ENCODE assay signal across 8 cellular contexts in the genomic region with DNA sequence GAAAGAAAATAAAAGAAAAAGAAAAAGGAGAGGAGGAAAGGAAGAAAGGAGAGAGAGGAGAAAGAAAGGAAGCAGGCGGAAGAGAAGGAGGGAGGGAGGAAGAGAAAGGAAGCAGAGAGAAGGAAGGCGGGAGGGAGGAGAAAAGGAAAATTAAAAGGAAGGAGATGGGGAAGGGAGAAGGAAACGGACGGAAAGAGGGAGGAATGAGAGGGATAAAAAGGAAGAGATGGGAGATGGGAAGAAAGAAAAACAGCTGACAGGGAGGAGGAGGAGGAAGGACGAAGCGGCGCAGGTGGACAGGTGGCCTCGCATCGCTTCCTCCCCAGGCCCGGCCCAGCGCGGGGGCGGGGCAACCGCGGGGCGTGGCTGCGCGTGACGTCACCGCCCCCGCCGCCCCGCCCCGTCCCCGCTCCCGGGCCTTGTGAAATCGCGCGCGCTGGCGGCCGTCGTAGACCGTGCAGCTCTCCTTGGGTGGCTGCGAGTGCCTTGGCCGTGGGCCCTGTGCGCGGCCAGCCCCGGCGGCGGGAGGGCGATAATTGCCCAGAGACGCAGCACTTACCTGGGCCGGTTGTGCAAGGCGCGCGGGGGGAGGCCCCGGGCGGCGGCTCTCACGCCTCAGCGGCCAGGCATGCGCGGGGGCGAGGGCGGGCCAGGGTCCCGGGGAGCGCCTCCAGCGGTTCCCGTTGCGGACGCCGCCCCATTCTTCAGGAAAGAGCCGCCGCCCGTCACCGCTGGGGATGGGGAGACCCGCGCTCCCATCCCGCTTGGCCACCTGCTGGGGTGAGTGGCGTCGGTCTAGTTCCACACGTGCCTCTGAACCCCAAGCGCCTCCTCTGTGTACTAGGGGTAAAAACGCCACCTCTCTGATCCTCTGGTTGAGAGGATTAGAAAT. TPM values are rescaled to one million over a fixed set of nuclear protein-coding genes. Genes with fewer than 3 reads are reported as not detected.
DNase-seq lines count a peak whose midpoint lies in the region; ATAC-seq and TF ChIP-seq lines count a peak whose summit lies in the region.

No MANE protein-coding gene starts in this region.

- peak overlapping the region; percentile 41 for H3K4me3 ChIP-seq in epithelial cell of esophagus (ENCODE audit: low read length)
- H3K4me3 ChIP-seq in mononuclear cell (ENCODE audit: low read length): peak overlapping the region; percentile 30

- H3K27me3 ChIP-seq in mononuclear cell (ENCODE audit: insufficient read depth, low read length): peaks cover 37% of the 10 kb centered on the region

- peak; percentile 14 for TF ChIP-seq CTCF in epithelial cell of esophagus (IDR thresholded peaks at IDR 0.05; ENCODE audit: insufficient read depth, low read depth, low read length, missing control alignments)

- no peaks in the 10 kb centered on the region for H3K9me3 ChIP-seq in mononuclear cell (ENCODE audit: low read depth, low read length)

- H3K4me1 ChIP-seq in mononuclear cell (ENCODE audit: insufficient read depth, low read length): peaks cover 10% of the 10 kb centered on the region

- peak; percentile 85 for DNase-seq in AG08395 (ENCODE audit: low spot score)
- peak; percentile 13 for DNase-seq in NCI-H82 treated with DMSO at 0.1 percent for 48 hours (lab: John Stamatoyannopoulos, UW; ENCODE audit: unreplicated experiment)
- peak; percentile 46 for DNase-seq in activated CD8-positive, alpha-beta memory T cell treated with anti-CD3 and anti-CD28 coated beads, Interleukin-2, amount 50 U/mL, for 1 hour (ENCODE audit: extremely low read depth)
- peak; percentile 89 for DNase-seq in epithelial cell of esophagus (ENCODE audit: low read depth)
- peak; percentile 39 to 55 for DNase-seq in stimulated activated CD8-positive, alpha-beta memory T cell treated with anti-CD3 and anti-CD28 coated beads, Interleukin-2, amount 100 ng/mL, for 1 hour (ENCODE audit: low read depth in 2 of 2)

- peak; percentile 95 for ATAC-seq in GM19043 (IDR thresholded peaks at IDR 0.05; ENCODE audit: low read depth, unreplicated experiment)
- peak; percentile 86 for ATAC-seq in HG03342 (IDR thresholded peaks at IDR 0.05; ENCODE audit: unreplicated experiment)

RNA-seq across cellular contexts. Expression of gene FOXE1, which starts 49.6 kb away (rescaled TPM):
- total RNA-seq in mononuclear cell: not detected

Comparison
In these comparisons a context has a peak if more than half of its experiments do, and no peak if none do; other contexts are left out.
1. Peak in every context shown above with its lines: DNase-seq, ATAC-seq and H3K4me3 ChIP-seq.
2. DNase-seq: peak in every context shown above with its lines; median percentile 89 in epithelial cell of esophagus; 85 in AG08395; 47 in stimulated activated CD8-positive, alpha-beta memory T cell treated with anti-CD3 and anti-CD28 coated beads, Interleukin-2, amount 100 ng/mL, for 1 hour; 46 in activated CD8-positive, alpha-beta memory T cell treated with anti-CD3 and anti-CD28 coated beads, Interleukin-2, amount 50 U/mL, for 1 hour; 13 in NCI-H82 treated with DMSO at 0.1 percent for 48 hours.